In the genomic region with DNA sequence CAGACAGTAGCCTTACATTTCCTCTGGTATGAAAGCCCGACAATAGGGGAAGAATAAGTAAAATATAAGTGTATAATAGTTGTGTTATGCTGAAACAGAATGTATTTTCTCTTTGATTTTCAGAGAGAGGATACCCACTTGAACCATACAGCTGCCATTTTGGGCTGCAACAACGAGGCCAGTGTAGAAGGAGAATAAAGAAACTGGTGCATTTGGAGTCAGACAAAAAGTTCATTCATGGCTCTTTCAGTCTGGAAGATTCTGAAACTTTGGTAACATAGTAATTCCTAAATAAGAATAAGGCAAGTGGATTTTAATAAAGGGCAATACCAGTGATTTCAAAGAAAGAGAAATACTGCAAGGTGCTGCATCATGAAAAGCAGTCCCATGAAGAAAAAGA, we compare ENCODE assay signal across 27 cellular contexts.
"Had no signal": no experiment of that assay in that cellular context is flagged by ENCODE, and none has a peak within 500 bp of the region (broad histone marks: within the 10 kb centered on the region; RNA-seq: fewer than 3 reads in every experiment).

No MANE protein-coding gene starts in this region.

- H3K4me1 Mint-ChIP-seq: naive thymus-derived CD8-positive, alpha-beta T cell; nephron progenitor cell; stimulated activated effector memory CD8-positive, alpha-beta T cell treated with anti-CD3 and anti-CD28 coated beads, Interleukin-12 subunit alpha, Interleukin-12 subunit beta, amount 100 ng/mL, for 72 hours had no signal

- FAIRE-seq: pancreas, small intestine, urothelium cell line had no signal

- H3K27ac Mint-ChIP-seq: naive thymus-derived CD8-positive, alpha-beta T cell; natural killer cell treated with Interleukin-12 subunit alpha and Interleukin-12 subunit beta and Interleukin-15 and Interleukin-18, amount 100 ng/mL, for 72 hours; nephron progenitor cell; progenitor cell of endocrine pancreas; stimulated activated effector memory CD8-positive, alpha-beta T cell treated with anti-CD3 and anti-CD28 coated beads, Interleukin-12 subunit alpha, Interleukin-12 subunit beta, amount 100 ng/mL, for 72 hours; stimulated activated naive B cell treated with anti-CD40 and anti-IgM and Interleukin-4, amounts not matched to agents 10 μg/mL and 1 μg/mL and 100 μg/mL, for 72 hours; stimulated activated naive CD8-positive, alpha-beta T cell treated with anti-CD3 and anti-CD28 coated beads, Interleukin-15, Interleukin-2, amounts not matched to agents 100 ng/mL and 50 ng/mL, for 24 hours had no signal

- H3K27ac ChIP-seq: neutrophil, pancreas, psoas muscle, right lobe of liver, sigmoid colon, stomach, testis, tibial artery, upper lobe of left lung, vagina had no signal

- H3K9me3 ChIP-seq: neutrophil, pancreas, psoas muscle, right lobe of liver, sigmoid colon, stomach, testis, tibial artery, upper lobe of left lung, vagina had no signal

- H3K9me3 Mint-ChIP-seq: nephron progenitor cell; neural crest cell; stimulated activated naive B cell treated with anti-CD40 and anti-IgM and Interleukin-4, amounts not matched to agents 10 μg/mL and 1 μg/mL and 100 μg/mL, for 72 hours; stimulated activated naive CD8-positive, alpha-beta T cell treated with anti-CD3 and anti-CD28 coated beads, Interleukin-15, Interleukin-2, amounts not matched to agents 100 ng/mL and 50 ng/mL, for 24 hours had no signal

- H3K27me3 Mint-ChIP-seq: naive thymus-derived CD8-positive, alpha-beta T cell; natural killer cell treated with Interleukin-12 subunit alpha and Interleukin-12 subunit beta and Interleukin-15 and Interleukin-18, amount 100 ng/mL, for 72 hours; progenitor cell of endocrine pancreas; stimulated activated naive B cell treated with anti-CD40 and anti-IgM and Interleukin-4, amounts not matched to agents 10 μg/mL and 1 μg/mL and 100 μg/mL, for 72 hours; stimulated activated naive CD8-positive, alpha-beta T cell treated with anti-CD3 and anti-CD28 coated beads, Interleukin-15, Interleukin-2, amounts not matched to agents 100 ng/mL and 50 ng/mL, for 24 hours had no signal

- H3K36me3 ChIP-seq: neutrophil, pancreas, right lobe of liver, sigmoid colon, stomach, tibial artery, upper lobe of left lung, vagina had no signal

- H3K27me3 ChIP-seq: neutrophil, pancreas, right lobe of liver, sigmoid colon, stomach, testis, tibial artery, upper lobe of left lung, vagina had no signal

- H3K36me3 Mint-ChIP-seq: naive thymus-derived CD8-positive, alpha-beta T cell; natural killer cell treated with Interleukin-12 subunit alpha and Interleukin-12 subunit beta and Interleukin-15 and Interleukin-18, amount 100 ng/mL, for 72 hours; stimulated activated effector memory CD8-positive, alpha-beta T cell treated with anti-CD3 and anti-CD28 coated beads, Interleukin-12 subunit alpha, Interleukin-12 subunit beta, amount 100 ng/mL, for 72 hours; stimulated activated naive B cell treated with anti-CD40 and anti-IgM and Interleukin-4, amounts not matched to agents 10 μg/mL and 1 μg/mL and 100 μg/mL, for 72 hours had no signal

- H3K4me3 Mint-ChIP-seq: naive thymus-derived CD8-positive, alpha-beta T cell; natural killer cell treated with Interleukin-12 subunit alpha and Interleukin-12 subunit beta and Interleukin-15 and Interleukin-18, amount 100 ng/mL, for 72 hours; nephron progenitor cell; neural crest cell; stimulated activated effector memory CD8-positive, alpha-beta T cell treated with anti-CD3 and anti-CD28 coated beads, Interleukin-12 subunit alpha, Interleukin-12 subunit beta, amount 100 ng/mL, for 72 hours; stimulated activated naive B cell treated with anti-CD40 and anti-IgM and Interleukin-4, amounts not matched to agents 10 μg/mL and 1 μg/mL and 100 μg/mL, for 72 hours; stimulated activated naive CD8-positive, alpha-beta T cell treated with anti-CD3 and anti-CD28 coated beads, Interleukin-15, Interleukin-2, amounts not matched to agents 100 ng/mL and 50 ng/mL, for 24 hours had no signal

- DNase-seq: naive thymus-derived CD8-positive, alpha-beta T cell; nephron progenitor cell; pancreas; psoas muscle; right cardiac atrium; right lobe of liver; sigmoid colon; small intestine; stimulated activated CD4-positive, alpha-beta T cell treated with anti-CD3 and anti-CD28 coated beads, Interleukin-15, amount 100 ng/mL, for 24 hours; stimulated activated CD4-positive, alpha-beta T cell treated with anti-CD3 and anti-CD28 coated beads, Interleukin-2, amount 100 ng/mL, for 24 hours; stimulated activated CD4-positive, alpha-beta T cell treated with anti-CD3 and anti-CD28 coated beads, Interleukin-2, amount 100 ng/mL, for 48 hours; stimulated activated CD4-positive, alpha-beta T cell treated with anti-CD3 and anti-CD28 coated beads, Interleukin-4, amount 100 ng/mL, for 24 hours; stimulated activated naive B cell treated with anti-CD40 and anti-IgM and Interleukin-4, amounts not matched to agents 10 μg/mL and 1 μg/mL and 100 μg/mL, for 72 hours; stimulated activated naive CD4-positive, alpha-beta T cell treated with Interleukin-2 at 50 U/mL for 16 hours; stomach; testis; tibial artery; trophoblast cell; upper lobe of left lung had no signal

- ATAC-seq: naive thymus-derived CD8-positive, alpha-beta T cell; natural killer cell treated with Interleukin-12 subunit alpha and Interleukin-12 subunit beta and Interleukin-15 and Interleukin-18, amount 100 ng/mL, for 72 hours; pancreas; psoas muscle; right cardiac atrium; right lobe of liver; stimulated activated effector memory CD8-positive, alpha-beta T cell treated with anti-CD3 and anti-CD28 coated beads, Interleukin-12 subunit alpha, Interleukin-12 subunit beta, amount 100 ng/mL, for 72 hours; stimulated activated naive B cell treated with anti-CD40 and anti-IgM and Interleukin-4, amounts not matched to agents 10 μg/mL and 1 μg/mL and 100 μg/mL, for 72 hours had no signal

- H3K4me1 ChIP-seq: pancreas, psoas muscle, right lobe of liver, sigmoid colon, stomach, testis, tibial artery, upper lobe of left lung, vagina had no signal

- H3K4me3 ChIP-seq: pancreas, psoas muscle, right lobe of liver, sigmoid colon, stomach, testis, tibial artery, upper lobe of left lung, vagina had no signal
